ENCODE assay signal across 8 cellular contexts in genomic region chr17:7403043-7403901, GRCh38. TPM values are rescaled to one million over a fixed set of nuclear protein-coding genes. Genes with fewer than 3 reads are reported as not detected.
DNase-seq lines count a peak whose midpoint lies in the region; ATAC-seq and TF ChIP-seq lines count a peak whose summit lies in the region.

No MANE protein-coding gene starts in this region.

- in situ Hi-C loops in Panc1 (cut with HindIII; ENCODE audit: low pct_unique_long_range_greater_than_20kb, low sequenced_read_pairs) (no loop called here), mammary epithelial cell (cut with MboI; ENCODE audit: low sequenced_read_pairs in 2 of 2) (loop anchor here in 1 of 2 donors (5.0 kb wide), 1 partner anchor 34 kb away; the partner anchor contains the start of genes FGF11 and TMEM102)

- peaks cover 39% of the 10 kb centered on the region for H3K27me3 Mint-ChIP-seq in activated naive CD4-positive, alpha-beta T cell treated with anti-CD3 and anti-CD28 coated beads, Interleukin-2, amount 10 ng/mL, durations not matched to agents 7 days and 5 days
- H3K27me3 Mint-ChIP-seq in stimulated activated naive CD8-positive, alpha-beta T cell treated with anti-CD3 and anti-CD28 coated beads, Interleukin-15, Interleukin-2, amounts not matched to agents 100 ng/mL and 50 ng/mL, for 24 hours = no peaks in the 10 kb centered on the region

- H3K9ac ChIP-seq in mammary epithelial cell (ENCODE audit: insufficient read depth, low read length) = peak overlapping the region; percentile 50

- peak overlapping the region; percentile 92 for H3K27ac Mint-ChIP-seq in activated naive CD4-positive, alpha-beta T cell treated with anti-CD3 and anti-CD28 coated beads, Interleukin-2, amount 10 ng/mL, durations not matched to agents 7 days and 5 days
- H3K27ac Mint-ChIP-seq in stimulated activated naive CD8-positive, alpha-beta T cell treated with anti-CD3 and anti-CD28 coated beads, Interleukin-15, Interleukin-2, amounts not matched to agents 100 ng/mL and 50 ng/mL, for 24 hours = peak overlapping the region; percentile 18

- no peaks in the 10 kb centered on the region for H3K36me3 ChIP-seq in Panc1 (ENCODE audit: control insufficient read depth, insufficient read depth, low read length)
- no peaks in the 10 kb centered on the region for H3K36me3 ChIP-seq in mammary epithelial cell (ENCODE audit: insufficient read depth, low read length)

- TF ChIP-seq CTCF in Panc1 (IDR thresholded peaks at IDR 0.05) (no peak), mammary epithelial cell (conservative IDR thresholded peaks at IDR 0.05 in 1 of 2, IDR thresholded peaks at IDR 0.05 in 1 of 2; ENCODE audit: extremely low read depth in 1 of 2, insufficient read depth in 1 of 2, low read depth in 1 of 2, low read length in 2 of 2) (no peak)

- peak overlapping the region; percentile 95 for H3K4me3 Mint-ChIP-seq in activated naive CD4-positive, alpha-beta T cell treated with anti-CD3 and anti-CD28 coated beads, Interleukin-2, amount 10 ng/mL, durations not matched to agents 7 days and 5 days
- peak overlapping the region; percentile 91 for H3K4me3 Mint-ChIP-seq in stimulated activated naive CD8-positive, alpha-beta T cell treated with anti-CD3 and anti-CD28 coated beads, Interleukin-15, Interleukin-2, amounts not matched to agents 100 ng/mL and 50 ng/mL, for 24 hours

- H3K27ac ChIP-seq in Panc1 (ENCODE audit: low read length) (peak overlapping the region; percentile 76), mammary epithelial cell (ENCODE audit: insufficient read depth, low read depth, low read length) (peak overlapping the region; percentile 42), layer of hippocampus (ENCODE audit: low read depth, low read length) (peak overlapping the region; percentile 88)

- H3K27me3 ChIP-seq in Panc1 (ENCODE audit: control insufficient read depth, insufficient read depth, low read length) (no peaks in the 10 kb centered on the region), mammary epithelial cell (ENCODE audit: insufficient read depth, low read length) (no peaks in the 10 kb centered on the region), layer of hippocampus (ENCODE audit: control insufficient read depth, insufficient read depth, low read length) (no peaks in the 10 kb centered on the region)

- POLR2A ChIA-PET in Panc1 (lab: Charles Lee) = interaction anchor here (0.7 to 1.6 kb wide), 2 partner anchors 32 to 340 kb away, joined by 6 to 9 read pairs; partner anchors contain the start of gene TMEM102

- dilution Hi-C loops in mammary epithelial cell (cut with HindIII; ENCODE audit: low sequenced_read_pairs) = no loop called here

- H3K9me3 ChIP-seq in Panc1 (ENCODE audit: control insufficient read depth, insufficient read depth, low read depth, low read length) (no peaks in the 10 kb centered on the region), mammary epithelial cell (replicated peaks; ENCODE audit: insufficient read depth, low read length) (no peaks in the 10 kb centered on the region)

- peak overlapping the region; percentile 61 for H3K4me3 ChIP-seq in Panc1 (ENCODE audit: low read depth in 2 of 2, low read length in 2 of 2)
- peak overlapping the region; percentile 66 to 84 (median 70) for H3K4me3 ChIP-seq in mammary epithelial cell (replicated peaks in 1 of 3; ENCODE audit: insufficient read depth in 1 of 3, low read depth in 2 of 3, low read length in 3 of 3)

- DNase-seq in activated naive CD4-positive, alpha-beta T cell treated with anti-CD3 and anti-CD28 coated beads, Interleukin-2, amount 10 ng/mL, durations not matched to agents 7 days and 5 days = peak; percentile 60
- no peak for DNase-seq in activated naive CD4-positive, alpha-beta T cell treated with Interleukin-2 at 50 U/mL for 16 hours
- DNase-seq in Panc1 (ENCODE audit: low read depth, low spot score) (no peak), mammary epithelial cell (no peak)

- H3K9me3 Mint-ChIP-seq in activated naive CD4-positive, alpha-beta T cell treated with anti-CD3 and anti-CD28 coated beads, Interleukin-2, amount 10 ng/mL, durations not matched to agents 7 days and 5 days = no peaks in the 10 kb centered on the region
- no peaks in the 10 kb centered on the region for H3K9me3 Mint-ChIP-seq in stimulated activated naive CD8-positive, alpha-beta T cell treated with anti-CD3 and anti-CD28 coated beads, Interleukin-15, Interleukin-2, amounts not matched to agents 100 ng/mL and 50 ng/mL, for 24 hours

- H3K4me1 Mint-ChIP-seq in activated naive CD4-positive, alpha-beta T cell treated with anti-CD3 and anti-CD28 coated beads, Interleukin-2, amount 10 ng/mL, durations not matched to agents 7 days and 5 days = peaks cover 19% of the 10 kb centered on the region
- peaks cover 12% of the 10 kb centered on the region for H3K4me1 Mint-ChIP-seq in stimulated activated naive CD8-positive, alpha-beta T cell treated with anti-CD3 and anti-CD28 coated beads, Interleukin-15, Interleukin-2, amounts not matched to agents 100 ng/mL and 50 ng/mL, for 24 hours (ENCODE audit: low read depth)

- no peaks in the 10 kb centered on the region for H4K20me1 ChIP-seq in mammary epithelial cell (ENCODE audit: insufficient read depth, low read length)

- CTCF ChIA-PET in activated naive CD4-positive, alpha-beta T cell treated with anti-CD3 and anti-CD28 coated beads, Interleukin-2, amount 10 ng/mL, durations not matched to agents 7 days and 5 days (lab: Charles Lee) = interaction anchor here (0.5 to 2.2 kb wide), 5 partner anchors 32 to 139 kb away, joined by 3 to 6 read pairs (median 3); partner anchors contain the start of gene TMEM102
- CTCF ChIA-PET in Panc1 (lab: Charles Lee) = interaction anchor here (0.7 to 1.1 kb wide), 2 partner anchors 15 to 149 kb away, joined by 4 to 5 read pairs; no protein-coding TSS in a partner anchor
- CTCF ChIA-PET in mammary epithelial cell (lab: Charles Lee; ENCODE audit: low non-redundant PET) = interaction anchor here (0.6 to 0.8 kb wide), 4 partner anchors 9 to 142 kb away, joined by 3 to 11 read pairs (median 5); partner anchors contain the start of gene PLSCR3

- BruUV-seq in Panc1 (replicated peaks; lab: Mats Ljungman, UMichigan) (TSS peak; percentile 96), mammary epithelial cell (replicated peaks; lab: Mats Ljungman, UMichigan) (TSS peak; percentile 68)

- ATAC-seq in Panc1 = peak; percentile 70
- no peak for ATAC-seq in GM19467 (IDR thresholded peaks at IDR 0.05; ENCODE audit: unreplicated experiment)
- ATAC-seq in HG02642 (IDR thresholded peaks at IDR 0.05; ENCODE audit: poor library complexity, unreplicated experiment) = no peak

- H3K4me2 ChIP-seq in mammary epithelial cell (ENCODE audit: insufficient read depth, low read depth, low read length) = peak overlapping the region; percentile 75

- WGBS in mammary epithelial cell (ENCODE audit: low coverage, missing lambda C conversion rate) = 35% methylated on average over 9 of the region's 25 CpGs

- H3K4me1 ChIP-seq in Panc1 (ENCODE audit: control insufficient read depth, insufficient read depth, low read length) (peaks cover 3% of the 10 kb centered on the region), mammary epithelial cell (ENCODE audit: insufficient read depth, low read length) (peaks cover 7% of the 10 kb centered on the region)

- peaks cover 5% of the 10 kb centered on the region for H3K36me3 Mint-ChIP-seq in activated naive CD4-positive, alpha-beta T cell treated with anti-CD3 and anti-CD28 coated beads, Interleukin-2, amount 10 ng/mL, durations not matched to agents 7 days and 5 days
- peaks cover 6% of the 10 kb centered on the region for H3K36me3 Mint-ChIP-seq in stimulated activated naive CD8-positive, alpha-beta T cell treated with anti-CD3 and anti-CD28 coated beads, Interleukin-15, Interleukin-2, amounts not matched to agents 100 ng/mL and 50 ng/mL, for 24 hours (ENCODE audit: low read depth)

- intact Hi-C loops in Panc1 (cut with micrococcal nuclease; ENCODE audit: unreplicated experiment) = no loop called here
- intact Hi-C loops in mammary epithelial cell (cut with micrococcal nuclease) = loop anchor here (5.0 kb wide), 1 partner anchor 284 kb away; the partner anchor contains the start of genes TP53 and WRAP53

- H2AFZ ChIP-seq in mammary epithelial cell (ENCODE audit: low read depth, low read length) = peak overlapping the region; percentile 86

- H3K79me2 ChIP-seq in mammary epithelial cell (ENCODE audit: insufficient read depth, low read length) = peaks cover 8% of the 10 kb centered on the region

RNA-seq across cellular contexts. Expression of gene TMEM256, which starts 0.6 kb away (rescaled TPM):
- total RNA-seq in Panc1 (2021; ENCODE audit: unreplicated experiment) (35.8 TPM), mammary epithelial cell (10 to 100 TPM; 43.8 to 70.8 TPM)
- polyA plus RNA-seq in Panc1 (2012; ENCODE audit: insufficient read length) = 35.1 TPM
- 117 TPM for polyA plus RNA-seq in mammary epithelial cell
- polyA minus RNA-seq in mammary epithelial cell = 34.6 TPM

RNA-seq across cellular contexts. Expression of gene NLGN2, which starts 4.4 kb away (rescaled TPM):
- 33.6 TPM for total RNA-seq in Panc1 (2021; ENCODE audit: unreplicated experiment)
- 42.7 TPM for polyA plus RNA-seq in Panc1 (2012; ENCODE audit: insufficient read length)
- 10 to 100 TPM in 1 of 2 donors, 1 to 10 TPM in 1; 4.8 to 32.5 TPM for total RNA-seq in mammary epithelial cell
- 3.9 TPM for polyA plus RNA-seq in mammary epithelial cell
- 8.9 TPM for polyA minus RNA-seq in mammary epithelial cell

RNA-seq across cellular contexts. Expression of gene PLSCR3, which starts 8.9 kb away (rescaled TPM):
- total RNA-seq in Panc1 (2021; ENCODE audit: unreplicated experiment) (32.0 TPM), mammary epithelial cell (100 to 1,000 TPM in 1 of 2 donors, 10 to 100 TPM in 1; 32.3 to 127 TPM)
- 68.3 TPM for polyA plus RNA-seq in Panc1 (2012; ENCODE audit: insufficient read length)
- polyA plus RNA-seq in mammary epithelial cell = 79.0 TPM
- 87.0 TPM for polyA minus RNA-seq in mammary epithelial cell

RNA-seq across cellular contexts. Expression of gene SPEM1, which starts 16.9 kb away (rescaled TPM):
- total RNA-seq in Panc1 (2021; ENCODE audit: unreplicated experiment) (not detected), mammary epithelial cell (not detected)
- polyA plus RNA-seq in Panc1 (2012; ENCODE audit: insufficient read length) = not detected
- not detected for polyA plus RNA-seq in mammary epithelial cell
- polyA minus RNA-seq in mammary epithelial cell = not detected

RNA-seq across cellular contexts. Expression of gene SPEM2, which starts 22.1 kb away (rescaled TPM):
- total RNA-seq in Panc1 (2021; ENCODE audit: unreplicated experiment) = not detected
- not detected for polyA plus RNA-seq in Panc1 (2012; ENCODE audit: insufficient read length)
- not detected for total RNA-seq in mammary epithelial cell
- polyA plus RNA-seq in mammary epithelial cell = not detected
- polyA minus RNA-seq in mammary epithelial cell = not detected
